ENCODE assay signal across 1 cellular context in genomic region chr16:56628486-56629035, GRCh38.
TF ChIP-seq lines count a peak whose summit lies in the region.

No MANE protein-coding gene starts in this region.

TF ChIP-seq in WTC11, 78 proteins besides CTCF, POLR2A, EP300 and RAD21:
- TF ChIP-seq ZSCAN18 (CRISPR knock-in tag; IDR thresholded peaks at IDR 0.05) (no peak), IRF2 (CRISPR knock-in tag; IDR thresholded peaks at IDR 0.05; ENCODE audit: borderline replicate concordance, low read depth) (no peak), STAT6 (CRISPR knock-in tag; conservative IDR thresholded peaks at IDR 0.05; ENCODE audit: low read depth) (no peak), SMAD4 (CRISPR knock-in tag; IDR thresholded peaks at IDR 0.05) (no peak), NFYB (CRISPR knock-in tag; conservative IDR thresholded peaks at IDR 0.05; ENCODE audit: low read depth) (no peak), HMGXB4 (CRISPR knock-in tag; IDR thresholded peaks at IDR 0.05) (no peak), CDX4 (CRISPR knock-in tag; IDR thresholded peaks at IDR 0.05; ENCODE audit: borderline replicate concordance) (no peak), JUN (CRISPR knock-in tag; IDR thresholded peaks at IDR 0.05) (no peak), ZNF263 (CRISPR knock-in tag; IDR thresholded peaks at IDR 0.05; ENCODE audit: low read depth) (no peak), ATF2 (CRISPR knock-in tag; IDR thresholded peaks at IDR 0.05; ENCODE audit: borderline replicate concordance, low read depth) (no peak), ZNF423 (CRISPR knock-in tag; IDR thresholded peaks at IDR 0.05) (no peak), ELF4 (CRISPR knock-in tag; IDR thresholded peaks at IDR 0.05; ENCODE audit: low read depth) (no peak), USF2 (CRISPR knock-in tag; IDR thresholded peaks at IDR 0.05) (no peak), SMAD3 (CRISPR knock-in tag; IDR thresholded peaks at IDR 0.05; ENCODE audit: borderline replicate concordance) (no peak), ATF6 (CRISPR knock-in tag; IDR thresholded peaks at IDR 0.05) (no peak), HMGA2 (CRISPR knock-in tag; IDR thresholded peaks at IDR 0.05) (no peak), GABPB1 (CRISPR knock-in tag; IDR thresholded peaks at IDR 0.05) (no peak), AR (CRISPR knock-in tag; IDR thresholded peaks at IDR 0.05) (no peak), PREB (CRISPR knock-in tag; IDR thresholded peaks at IDR 0.05; ENCODE audit: borderline replicate concordance) (no peak)
